27 cellular contexts compared by ENCODE assay signal in genomic region chr6:125434760-125435159, GRCh38.
"Had no signal": no experiment of that assay in that cellular context is flagged by ENCODE, and none has a peak within 500 bp of the region (broad histone marks: within the 10 kb centered on the region; RNA-seq: fewer than 3 reads in every experiment).

No MANE protein-coding gene starts in this region.

- H3K27me3 ChIP-seq: stomach, suprapubic skin, testis, thyroid gland, tibial artery, tibial nerve, transverse colon, upper lobe of left lung, upper lobe of right lung, uterus, vagina had no signal

- H3K27ac ChIP-seq: stomach, suprapubic skin, testis, thoracic aorta, thyroid gland, tibial artery, tibial nerve, transverse colon, upper lobe of left lung, upper lobe of right lung, uterus, vagina had no signal

- FAIRE-seq: urothelium cell line had no signal

- DNase-seq: stimulated activated CD4-positive, alpha-beta T cell treated with anti-CD3 and anti-CD28 coated beads, Interleukin-2, amount 100 ng/mL, for 48 hours; stimulated activated CD4-positive, alpha-beta T cell treated with anti-CD3 and anti-CD28 coated beads, Interleukin-4, amount 100 ng/mL, for 1 hour; stimulated activated CD4-positive, alpha-beta T cell treated with anti-CD3 and anti-CD28 coated beads, Interleukin-4, amount 100 ng/mL, for 24 hours; stimulated activated CD4-positive, alpha-beta T cell treated with anti-CD3 and anti-CD28 coated beads, Interleukin-4, amount 100 ng/mL, for 4 hours; stimulated activated CD8-positive, alpha-beta memory T cell treated with anti-CD3 and anti-CD28 coated beads, Interleukin-4, amount 100 ng/mL, for 48 hours; stimulated activated naive B cell treated with anti-CD40 and anti-IgM and Interleukin-4, amounts not matched to agents 10 μg/mL and 1 μg/mL and 100 μg/mL, for 72 hours; stimulated activated naive CD4-positive, alpha-beta T cell; stimulated activated naive CD4-positive, alpha-beta T cell treated with Interleukin-2 at 50 U/mL for 16 hours; stimulated activated naive CD8-positive, alpha-beta T cell treated with anti-CD3 and anti-CD28 coated beads, Interleukin-15, amount 100 ng/mL, for 72 hours; stimulated activated naive CD8-positive, alpha-beta T cell treated with anti-CD3 and anti-CD28 coated beads, Interleukin-15, Interleukin-2, amounts not matched to agents 100 U/mL and 50 U/mL, for 24 hours; stomach; substantia nigra; testis; thyroid gland; tibial artery; transverse colon; trophoblast cell; upper lobe of left lung; upper lobe of right lung; uterus had no signal

- ATAC-seq: stimulated activated effector memory CD8-positive, alpha-beta T cell treated with anti-CD3 and anti-CD28 coated beads, Interleukin-12 subunit alpha, Interleukin-12 subunit beta, amount 100 ng/mL, for 72 hours; stimulated activated memory B cell treated with anti-CD40 and anti-IgM and Interleukin-4, amounts not matched to agents 10 μg/mL and 1 μg/mL and 100 μg/mL, for 72 hours; stimulated activated naive B cell treated with anti-CD40 and anti-IgM and Interleukin-4, amounts not matched to agents 10 μg/mL and 1 μg/mL and 100 μg/mL, for 72 hours; stimulated activated naive CD8-positive, alpha-beta T cell treated with anti-CD3 and anti-CD28 coated beads, Interleukin-15, amount 100 ng/mL, for 72 hours; stimulated activated naive CD8-positive, alpha-beta T cell treated with anti-CD3 and anti-CD28 coated beads, Interleukin-15, Interleukin-2, amounts not matched to agents 100 U/mL and 50 U/mL, for 24 hours; upper lobe of right lung had no signal

- H3K4me3 ChIP-seq: stomach, suprapubic skin, testis, thoracic aorta, thyroid gland, tibial artery, tibial nerve, transverse colon, upper lobe of left lung, upper lobe of right lung, uterus, vagina had no signal

- H3K9me3 ChIP-seq: stomach, suprapubic skin, testis, thoracic aorta, thyroid gland, tibial artery, tibial nerve, transverse colon, upper lobe of left lung, upper lobe of right lung, uterus, vagina had no signal

- H3K36me3 ChIP-seq: stomach, suprapubic skin, thoracic aorta, thyroid gland, tibial artery, tibial nerve, transverse colon, upper lobe of left lung, upper lobe of right lung, uterus, vagina had no signal

- H3K4me1 ChIP-seq: stomach, suprapubic skin, testis, thyroid gland, tibial nerve, transverse colon, upper lobe of left lung, upper lobe of right lung, uterus had no signal
